ENCODE assay signal across 8 cellular contexts in genomic region chr1:44775930-44776748, GRCh38. TPM values are rescaled to one million over a fixed set of nuclear protein-coding genes. Genes with fewer than 3 reads are reported as not detected.
A peak's percentile ranks its signal among the peaks of the same experiment; 100 is the strongest.
DNase-seq lines count a peak whose midpoint lies in the region; ATAC-seq and TF ChIP-seq lines count a peak whose summit lies in the region.

No MANE protein-coding gene starts in this region.

- dilution Hi-C loops in mammary epithelial cell (cut with HindIII; ENCODE audit: low sequenced_read_pairs) = loop anchor here (5.0 kb wide), 2 partner anchors 44 to 91 kb away; partner anchors contain the start of gene RNU5D-1

- H3K27me3 ChIP-seq in SJCRH30 (no peaks in the 10 kb centered on the region), mammary epithelial cell (ENCODE audit: insufficient read depth, low read length) (no peaks in the 10 kb centered on the region), subcutaneous abdominal adipose tissue (ENCODE audit: control insufficient read depth in 5 of 5, insufficient read depth in 4 of 5, low read length in 5 of 5) (no peaks in the 10 kb centered on the region)

- H3K9me3 ChIP-seq in SJCRH30 (replicated peaks) = no peaks in the 10 kb centered on the region
- H3K9me3 ChIP-seq in mammary epithelial cell (replicated peaks; ENCODE audit: insufficient read depth, low read length) = no peaks in the 10 kb centered on the region
- no peaks in the 10 kb centered on the region for H3K9me3 ChIP-seq in subcutaneous abdominal adipose tissue (ENCODE audit: control insufficient read depth in 5 of 5, low read length in 5 of 5)

- no peak for TF ChIP-seq POLR2A in lower leg skin (IDR thresholded peaks at IDR 0.05)

- H4K20me1 ChIP-seq in mammary epithelial cell (ENCODE audit: insufficient read depth, low read length) = peaks cover 7% of the 10 kb centered on the region

- no peak for TF ChIP-seq CTCF in mammary epithelial cell (conservative IDR thresholded peaks at IDR 0.05 in 1 of 2, IDR thresholded peaks at IDR 0.05 in 1 of 2; ENCODE audit: extremely low read depth in 1 of 2, insufficient read depth in 1 of 2, low read depth in 1 of 2, low read length in 2 of 2)
- no peak for TF ChIP-seq CTCF in lower leg skin (IDR thresholded peaks at IDR 0.05)

- WGBS in mammary epithelial cell (ENCODE audit: low coverage, missing lambda C conversion rate) = 0% methylated on average over 25 of the region's 38 CpGs
- 5 to 11% methylated on average over 26 to 37 of the region's 38 CpGs for WGBS in lower leg skin, 2 donors

- peak overlapping the region; percentile 98 for H3K9ac ChIP-seq in mammary epithelial cell (ENCODE audit: insufficient read depth, low read length)
- H3K9ac ChIP-seq in subcutaneous abdominal adipose tissue (ENCODE audit: low read length in 5 of 5) = peak overlapping the region; percentile 86 to 97 (median 94)

- H3K4me1 ChIP-seq in SJCRH30 (0 out of 2 replicates have a peak, but pooled peaks cover 12% of the 10 kb centered on the region), mammary epithelial cell (ENCODE audit: insufficient read depth, low read length) (peaks cover 15% of the 10 kb centered on the region), subcutaneous abdominal adipose tissue (ENCODE audit: control insufficient read depth in 5 of 5, insufficient read depth in 5 of 5, low read length in 5 of 5) (peaks cover 4 to 34% (median 30%) of the 10 kb centered on the region in 5 donors)

- DNase-seq in ELR (ENCODE audit: low read depth) = peak; percentile 41
- peak in 1 of 2 experiments; percentile 27 for DNase-seq in SJCRH30
- DNase-seq in mammary epithelial cell = peak; percentile 26
- DNase-seq in lower leg skin (ENCODE audit: low spot score in 2 of 2) = no peak
- no peak for DNase-seq in SHP77 (lab: John Stamatoyannopoulos, UW)
- DNase-seq in left lobe of liver (ENCODE audit: low spot score) = no peak

- H3K36me3 ChIP-seq in SJCRH30 = peaks cover 53% of the 10 kb centered on the region
- H3K36me3 ChIP-seq in mammary epithelial cell (ENCODE audit: insufficient read depth, low read length) = peaks cover 24% of the 10 kb centered on the region
- peaks cover 0 to 46% (median 29%) of the 10 kb centered on the region in 5 donors for H3K36me3 ChIP-seq in subcutaneous abdominal adipose tissue (ENCODE audit: control insufficient read depth in 5 of 5, insufficient read depth in 5 of 5, low read length in 5 of 5)

- H3K27ac ChIP-seq in SJCRH30 = peak overlapping the region; percentile 83
- peak overlapping the region; percentile 98 for H3K27ac ChIP-seq in mammary epithelial cell (ENCODE audit: insufficient read depth, low read depth, low read length)
- H3K27ac ChIP-seq in subcutaneous abdominal adipose tissue (ENCODE audit: low read depth, low read length) = peak overlapping the region; percentile 91

- peak; percentile 17 for ATAC-seq in HG02571 (IDR thresholded peaks at IDR 0.05; ENCODE audit: unreplicated experiment)
- ATAC-seq in left lobe of liver = no peak

- CTCF ChIA-PET in mammary epithelial cell (lab: Charles Lee; ENCODE audit: low non-redundant PET) = no interaction called here

- intact Hi-C loops in mammary epithelial cell (cut with micrococcal nuclease) = loop anchor here (1.0 to 2.0 kb wide), 2 partner anchors 37 to 46 kb away; partner anchors contain the start of gene KIF2C
- intact Hi-C loops in lower leg skin (cut with DNase I; ENCODE audit: low total_unique reads) = no loop called here

- H2AFZ ChIP-seq in mammary epithelial cell (ENCODE audit: low read depth, low read length) = peak overlapping the region; percentile 83

- no TSS peak for BruUV-seq in mammary epithelial cell (replicated peaks; lab: Mats Ljungman, UMichigan)

- in situ Hi-C loops in mammary epithelial cell (cut with MboI; ENCODE audit: low sequenced_read_pairs in 2 of 2) = loop anchor here in 1 of 2 donors (25.0 kb wide), 1 partner anchor 711 kb away; the partner anchor contains the start of gene TESK2

- peaks cover 45% of the 10 kb centered on the region for H3K79me2 ChIP-seq in mammary epithelial cell (ENCODE audit: insufficient read depth, low read length)

- H3K4me2 ChIP-seq in mammary epithelial cell (ENCODE audit: insufficient read depth, low read depth, low read length) = peak overlapping the region; percentile 86

- H3K4me3 ChIP-seq in SJCRH30 = peak overlapping the region; percentile 67
- peak overlapping the region; percentile 83 to 92 (median 86) for H3K4me3 ChIP-seq in mammary epithelial cell (replicated peaks in 1 of 3; ENCODE audit: insufficient read depth in 1 of 3, low read depth in 2 of 3, low read length in 3 of 3)
- H3K4me3 ChIP-seq in lower leg skin (ENCODE audit: low read depth, poor library complexity, severe bottlenecking) = peak overlapping the region; percentile 85
- peak overlapping the region; percentile 79 to 97 (median 86) for H3K4me3 ChIP-seq in subcutaneous abdominal adipose tissue (ENCODE audit: low read depth in 1 of 5, low read length in 5 of 5)

RNA-seq across cellular contexts. Expression of gene RPS8, which starts 0.8 kb away (rescaled TPM):
- total RNA-seq in SJCRH30 (2014; rRNA removed; shearing (Covaris generic)) = 3,055 and 3,167 TPM in 2 replicates
- 1,000 to 10,000 TPM; 1,053 to 1,537 TPM for total RNA-seq in mammary epithelial cell
- 2,133 TPM for polyA plus RNA-seq in mammary epithelial cell
- polyA minus RNA-seq in mammary epithelial cell = 614 TPM
- 1,000 to 10,000 TPM; 2,628 to 4,866 (median 3,019) TPM for total RNA-seq in lower leg skin
- total RNA-seq in left lobe of liver = 471 TPM

RNA-seq across cellular contexts. Expression of gene BEST4, which starts 11.8 kb away (rescaled TPM):
- total RNA-seq in SJCRH30 (2014; rRNA removed; shearing (Covaris generic)) = not detected in 2 replicates
- total RNA-seq in mammary epithelial cell (under 1 TPM; 0.33 to 0.52 TPM), lower leg skin (under 1 TPM in 1 of 4 donors, not detected in 3; 0.23 TPM), left lobe of liver (0.10 TPM)
- polyA plus RNA-seq in mammary epithelial cell = 0.39 TPM
- polyA minus RNA-seq in mammary epithelial cell = not detected

RNA-seq across cellular contexts. Expression of gene PLK3, which starts 24.0 kb away (rescaled TPM):
- 8.0 and 11.4 TPM in 2 replicates for total RNA-seq in SJCRH30 (2014; rRNA removed; shearing (Covaris generic))
- total RNA-seq in mammary epithelial cell = 100 to 1,000 TPM in 1 of 2 donors, 10 to 100 TPM in 1; 53.5 to 101 TPM
- 54.6 TPM for polyA plus RNA-seq in mammary epithelial cell
- polyA minus RNA-seq in mammary epithelial cell = 73.4 TPM
- total RNA-seq in lower leg skin = 10 to 100 TPM; 39.7 to 80.9 (median 44.9) TPM
- total RNA-seq in left lobe of liver = 2.3 TPM

RNA-seq across cellular contexts. Expression of gene DYNLT4, which starts 31.0 kb away (rescaled TPM):
- not detected in 2 replicates for total RNA-seq in SJCRH30 (2014; rRNA removed; shearing (Covaris generic))
- total RNA-seq in mammary epithelial cell (not detected), lower leg skin (1 to 10 TPM in 1 of 4 donors, not detected in 3; 2.4 TPM), left lobe of liver (0.55 TPM)
- polyA plus RNA-seq in mammary epithelial cell = not detected
- polyA minus RNA-seq in mammary epithelial cell = not detected

RNA-seq across cellular contexts. Expression of gene BTBD19, which starts 32.2 kb away (rescaled TPM):
- total RNA-seq in SJCRH30 (2014; rRNA removed; shearing (Covaris generic)) = 0.43 and 1.4 TPM in 2 replicates
- total RNA-seq in mammary epithelial cell = 10 to 100 TPM in 1 of 2 donors, 1 to 10 TPM in 1; 2.3 to 27.3 TPM
- 4.6 TPM for polyA plus RNA-seq in mammary epithelial cell
- 22.7 TPM for polyA minus RNA-seq in mammary epithelial cell
- 1 to 10 TPM; 1.0 to 4.0 (median 2.4) TPM for total RNA-seq in lower leg skin
- 7.8 TPM for total RNA-seq in left lobe of liver

Comparison
In these comparisons a context has a peak if more than half of its experiments do, and no peak if none do; other contexts are left out.
1. DNase-seq: peak in ELR (single experiment) and mammary epithelial cell (single experiment); none in lower leg skin (0 of 2), SHP77 (0 of 2) and left lobe of liver (single experiment).
2. Peak in every context shown above with its lines, with median percentiles within 50 percentile points of each other: H3K27ac ChIP-seq and H3K4me3 ChIP-seq.